ENCODE assay signal across 1 cellular context in genomic region chr22:46561435-46561905, GRCh38.
TF ChIP-seq lines count a peak whose summit lies in the region.

No MANE protein-coding gene starts in this region.

TF ChIP-seq in GM12878, 131 proteins besides CTCF, POLR2A, EP300 and RAD21:
- TF ChIP-seq PKNOX1 (IDR thresholded peaks at IDR 0.05), result no peak
- no peak for TF ChIP-seq POLR2AphosphoS2 (IDR thresholded peaks at IDR 0.05; ENCODE audit: low read depth, low read length)
- peak; percentile 81; the same call in 1 of the 2 replicates for TF ChIP-seq ZBTB4 (CRISPR knock-in tag; IDR thresholded peaks at IDR 0.05)
- TF ChIP-seq USF2 (IDR thresholded peaks at IDR 0.05; ENCODE audit: borderline replicate concordance, low read depth, low read length), result peak; percentile 85
- TF ChIP-seq BCL11A (IDR thresholded peaks at IDR 0.05; ENCODE audit: low read depth, low read length), result no peak
- peak in 1 of 2 experiments; percentile 87; a peak in 2 of 4 replicates for TF ChIP-seq BHLHE40 (IDR thresholded peaks at IDR 0.05; ENCODE audit: borderline replicate concordance in 1 of 2, low read depth in 2 of 2, low read length in 1 of 2)
- TF ChIP-seq RAD51 (IDR thresholded peaks at IDR 0.05), result peak; percentile 99
- peak; percentile 96 for TF ChIP-seq YY1 (IDR thresholded peaks at IDR 0.05; ENCODE audit: low read depth, low read length)
- TF ChIP-seq FOS (IDR thresholded peaks at IDR 0.05; ENCODE audit: borderline replicate concordance, extremely low read depth, insufficient read length), result peak; percentile 53
- TF ChIP-seq DPF2 (IDR thresholded peaks at IDR 0.05), result no peak
- TF ChIP-seq MEF2B (IDR thresholded peaks at IDR 0.05; ENCODE audit: partially characterized antibody, poor library complexity, severe bottlenecking), result peak; percentile 36
- peak; percentile 30; the same call in 1 of the 2 replicates for TF ChIP-seq HCFC1 (IDR thresholded peaks at IDR 0.05; ENCODE audit: low read length)
- peak; percentile 82 for TF ChIP-seq ATF3 (IDR thresholded peaks at IDR 0.05; ENCODE audit: borderline replicate concordance, extremely low read depth, low read depth, low read length)
- no peak for TF ChIP-seq ATF7 (IDR thresholded peaks at IDR 0.05; ENCODE audit: low read depth)
- TF ChIP-seq SIN3A (IDR thresholded peaks at IDR 0.05; ENCODE audit: low read depth, low read length), result no peak
- no peak for TF ChIP-seq CEBPZ (IDR thresholded peaks at IDR 0.05; ENCODE audit: low read depth, low read length)
- TF ChIP-seq RELB (IDR thresholded peaks at IDR 0.05; ENCODE audit: low read depth), result peak; percentile 98
- TF ChIP-seq USF1 (IDR thresholded peaks at IDR 0.05; ENCODE audit: borderline replicate concordance, extremely low read length, insufficient read depth, low read depth, low read length), result peak; percentile 89
- no peak for TF ChIP-seq FOXK2 (IDR thresholded peaks at IDR 0.05)
